In the genomic region with DNA sequence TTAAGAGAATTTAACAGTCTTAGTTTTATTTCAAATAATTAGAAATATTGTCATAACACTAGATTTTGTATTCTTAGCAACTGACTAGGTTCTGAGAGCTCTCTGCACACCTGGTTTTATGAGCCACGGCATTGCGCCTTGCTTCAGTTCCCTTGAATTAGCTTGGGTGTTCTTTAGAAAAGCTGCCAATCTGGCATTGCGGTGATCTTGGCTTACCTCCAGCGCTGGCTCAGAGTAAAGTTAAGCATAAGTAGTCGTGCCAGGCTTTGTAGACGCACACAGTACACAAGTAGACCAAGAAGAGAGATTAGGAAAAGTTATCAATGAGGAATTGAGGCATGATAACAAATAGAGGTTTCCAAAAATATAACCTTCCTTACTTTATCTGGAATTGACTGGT, we compare ENCODE assay signal across 15 cellular contexts. TPM values are rescaled to one million over a fixed set of nuclear protein-coding genes. Genes with fewer than 3 reads are reported as not detected.
DNase-seq lines count a peak whose midpoint lies in the region; ATAC-seq and TF ChIP-seq lines count a peak whose summit lies in the region.
"Had no signal": no experiment of that assay in that cellular context is flagged by ENCODE, and none has a peak within 500 bp of the region (broad histone marks: within the 10 kb centered on the region; RNA-seq: fewer than 3 reads in every experiment).

No MANE protein-coding gene starts in this region.

- ATAC-seq in GM18519 (IDR thresholded peaks at IDR 0.05; ENCODE audit: low FRiP score, unreplicated experiment), result no peak
- ATAC-seq in GM21367 (IDR thresholded peaks at IDR 0.05; ENCODE audit: unreplicated experiment), result no peak
- ATAC-seq: effector memory CD8-positive, alpha-beta T cell had no signal

- no peaks in the 10 kb centered on the region for H3K9me3 ChIP-seq in cardiac muscle cell (ENCODE audit: low read depth)

- TF ChIP-seq CTCF in cardiac muscle cell (IDR thresholded peaks at IDR 0.05; ENCODE audit: low read depth, low read length) (no peak), CD14-positive monocyte (IDR thresholded peaks at IDR 0.05) (no peak)

- peaks cover 67% of the 10 kb centered on the region for H3K36me3 ChIP-seq in cardiac muscle cell

- H3K27ac Mint-ChIP-seq in CD14-positive monocyte, result no peak overlapping the region

- peaks cover 5% of the 10 kb centered on the region for H3K4me1 ChIP-seq in cardiac muscle cell (ENCODE audit: low read depth)

- no peak overlapping the region for H3K4me3 Mint-ChIP-seq in CD14-positive monocyte
- H3K4me3 Mint-ChIP-seq: effector memory CD8-positive, alpha-beta T cell had no signal

- H3K4me1 Mint-ChIP-seq in CD14-positive monocyte, result no peaks in the 10 kb centered on the region

- no peak overlapping the region for H3K4me3 ChIP-seq in cardiac muscle cell
- H3K4me3 ChIP-seq: hepatocyte had no signal

- H3K27me3 ChIP-seq in cardiac muscle cell, result no peaks in the 10 kb centered on the region
- H3K27me3 ChIP-seq: hepatocyte had no signal

- H3K9me3 Mint-ChIP-seq in CD14-positive monocyte, result no peaks in the 10 kb centered on the region
- H3K9me3 Mint-ChIP-seq: effector memory CD8-positive, alpha-beta T cell had no signal

- DNase-seq in G401 (ENCODE audit: low spot score) (peak; percentile 81), NCI-H2196 treated with DMSO at 0.1 percent for 48 hours (lab: John Stamatoyannopoulos, UW; ENCODE audit: unreplicated experiment) (peak; percentile 2), cardiac muscle cell (ENCODE audit: low read depth in 1 of 2, low spot score in 1 of 2) (no peak), pons (ENCODE audit: low spot score) (peak; percentile 26), CD14-positive monocyte (ENCODE audit: low spot score) (no peak), GM19240 (ENCODE audit: insufficient read length, low spot score) (no peak)
- DNase-seq: effector memory CD8-positive, alpha-beta T cell; NCI-H1417 treated with DMSO at 0.1 percent for 48 hours; T1000 had no signal

- intact Hi-C loops in CD14-positive monocyte (cut with micrococcal nuclease), result no loop called here

- in situ Hi-C loops in G401 (cut with HindIII; ENCODE audit: low sequenced_read_pairs), result no loop called here

- H3K36me3 Mint-ChIP-seq in CD14-positive monocyte, result peaks cover 85 to 90% of the 10 kb centered on the region in 2 donors

- H3K27me3 Mint-ChIP-seq in CD14-positive monocyte (ENCODE audit: low read depth in 3 of 3), result no peaks in the 10 kb centered on the region
- H3K27me3 Mint-ChIP-seq: effector memory CD8-positive, alpha-beta T cell had no signal

- peak overlapping the region; percentile 5 for H3K27ac ChIP-seq in cardiac muscle cell
- H3K27ac ChIP-seq: hepatocyte had no signal

RNA-seq across cellular contexts. Expression of gene TPP2, which starts 45.7 kb away (rescaled TPM):
- total RNA-seq in G401 (2014; rRNA removed; shearing (Covaris generic)), result 62.4 and 64.0 TPM in 2 replicates
- total RNA-seq in cardiac muscle cell, result 30.6 and 32.0 TPM in 2 replicates
- polyA plus RNA-seq in cardiac muscle cell (19.3 and 20.7 TPM in 2 replicates), CD14-positive monocyte (10 to 100 TPM; 18.0 to 26.0 TPM)

RNA-seq across cellular contexts. Expression of gene METTL21C, which starts 52.4 kb away (rescaled TPM):
- total RNA-seq in G401 (2014; rRNA removed; shearing (Covaris generic)), result not detected in 2 replicates
- total RNA-seq in cardiac muscle cell, result not detected in 2 replicates
- not detected in 2 replicates for polyA plus RNA-seq in cardiac muscle cell
- not detected for polyA plus RNA-seq in CD14-positive monocyte
- total RNA-seq: hepatocyte, HT-29, RPMI7951 had no signal
- polyA plus RNA-seq: BJ, hepatocyte had no signal

Comparison
In these comparisons a context has a peak if more than half of its experiments do, and no peak if none do; other contexts are left out.
1. DNase-seq: peak in G401 (single experiment), NCI-H2196 treated with DMSO at 0.1 percent for 48 hours (single experiment) and pons (single experiment); none in cardiac muscle cell (0 of 2), CD14-positive monocyte (single experiment) and GM19240 (single experiment).